In the genomic region with DNA sequence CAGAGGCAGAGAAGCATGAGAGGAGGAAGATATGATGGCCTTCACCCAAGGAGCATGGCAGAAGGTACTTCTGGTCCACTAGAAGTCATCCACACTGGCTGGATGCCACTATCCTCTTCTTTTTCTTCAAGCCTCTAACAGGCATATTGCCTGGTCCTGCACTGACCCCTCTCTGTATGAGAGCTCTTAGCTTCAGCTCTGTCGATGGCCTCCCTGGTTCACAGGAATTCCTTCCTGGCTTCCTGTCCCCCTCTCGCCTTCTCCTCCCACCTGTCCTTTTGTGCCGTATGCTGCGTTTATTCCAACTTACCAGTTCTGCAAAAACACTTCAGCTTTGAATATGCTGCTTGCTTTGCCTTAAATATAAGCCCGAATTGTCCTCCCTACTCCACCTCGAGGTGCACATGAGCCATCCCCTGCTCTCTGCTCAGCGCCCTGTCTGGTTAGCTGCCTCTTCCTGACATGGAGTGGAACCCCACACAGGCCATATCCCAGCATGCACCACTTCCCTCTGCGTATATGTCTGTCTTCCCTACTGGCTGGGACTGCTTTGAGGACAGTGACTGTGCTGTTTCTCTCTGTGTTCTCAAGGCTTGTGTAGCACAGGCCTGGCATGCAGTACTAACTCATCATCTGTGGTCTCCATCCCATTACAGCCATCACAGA, we compare ENCODE assay signal across 1 cellular context.
TF ChIP-seq lines count a peak whose summit lies in the region.

No MANE protein-coding gene starts in this region.

TF ChIP-seq in HepG2, 621 proteins besides CTCF, POLR2A, EP300 and RAD21 (continued from another document):
- TF ChIP-seq, protein P1, sequence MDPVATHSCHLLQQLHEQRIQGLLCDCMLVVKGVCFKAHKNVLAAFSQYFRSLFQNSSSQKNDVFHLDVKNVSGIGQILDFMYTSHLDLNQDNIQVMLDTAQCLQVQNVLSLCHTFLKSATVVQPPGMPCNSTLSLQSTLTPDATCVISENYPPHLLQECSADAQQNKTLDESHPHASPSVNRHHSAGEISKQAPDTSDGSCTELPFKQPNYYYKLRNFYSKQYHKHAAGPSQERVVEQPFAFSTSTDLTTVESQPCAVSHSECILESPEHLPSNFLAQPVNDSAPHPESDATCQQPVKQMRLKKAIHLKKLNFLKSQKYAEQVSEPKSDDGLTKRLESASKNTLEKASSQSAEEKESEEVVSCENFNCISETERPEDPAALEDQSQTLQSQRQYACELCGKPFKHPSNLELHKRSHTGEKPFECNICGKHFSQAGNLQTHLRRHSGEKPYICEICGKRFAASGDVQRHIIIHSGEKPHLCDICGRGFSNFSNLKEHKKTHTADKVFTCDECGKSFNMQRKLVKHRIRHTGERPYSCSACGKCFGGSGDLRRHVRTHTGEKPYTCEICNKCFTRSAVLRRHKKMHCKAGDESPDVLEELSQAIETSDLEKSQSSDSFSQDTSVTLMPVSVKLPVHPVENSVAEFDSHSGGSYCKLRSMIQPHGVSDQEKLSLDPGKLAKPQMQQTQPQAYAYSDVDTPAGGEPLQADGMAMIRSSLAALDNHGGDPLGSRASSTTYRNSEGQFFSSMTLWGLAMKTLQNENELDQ (CRISPR knock-in tag; IDR thresholded peaks at IDR 0.05; ENCODE audit: borderline replicate concordance), result no peak
- no peak for TF ChIP-seq ZFP82 (CRISPR knock-in tag; IDR thresholded peaks at IDR 0.05; ENCODE audit: borderline replicate concordance)
